Comparison of ENCODE assay signal across 10 cellular contexts in genomic region chr11:120403966-120404365, GRCh38.
"Had no signal": no experiment of that assay in that cellular context is flagged by ENCODE, and none has a peak within 500 bp of the region (broad histone marks: within the 10 kb centered on the region; RNA-seq: fewer than 3 reads in every experiment).

No MANE protein-coding gene starts in this region.

- H3K9me3 ChIP-seq: breast epithelium, pancreas, thyroid gland had no signal

- H3K27me3 ChIP-seq: breast epithelium, pancreas, thyroid gland had no signal

- H3K4me3 Mint-ChIP-seq: activated CD4-positive, alpha-beta memory T cell treated with anti-CD3 and anti-CD28 coated beads for 36 hours; activated naive CD8-positive, alpha-beta T cell treated with anti-CD3 and anti-CD28 coated beads for 36 hours; activated T-cell treated with anti-CD3 and anti-CD28 coated beads, Interleukin-2, amount 50 U/mL, for 4 hours had no signal

- H3K36me3 ChIP-seq: breast epithelium, pancreas, thyroid gland had no signal

- H3K4me3 ChIP-seq: breast epithelium, pancreas, skin epidermis, thyroid gland had no signal

- H3K27ac Mint-ChIP-seq: activated CD4-positive, alpha-beta memory T cell treated with anti-CD3 and anti-CD28 coated beads for 36 hours; activated naive CD8-positive, alpha-beta T cell treated with anti-CD3 and anti-CD28 coated beads for 36 hours had no signal

- H3K9me3 Mint-ChIP-seq: activated CD4-positive, alpha-beta memory T cell treated with anti-CD3 and anti-CD28 coated beads for 36 hours; activated naive CD8-positive, alpha-beta T cell treated with anti-CD3 and anti-CD28 coated beads for 36 hours; activated T-cell treated with anti-CD3 and anti-CD28 coated beads, Interleukin-2, amount 50 U/mL, for 4 hours had no signal

- DNase-seq: activated CD4-positive, alpha-beta memory T cell treated with anti-CD3 and anti-CD28 coated beads for 36 hours; activated effector memory CD4-positive, alpha-beta T cell treated with anti-CD3 and anti-CD28 coated beads, Interleukin-2, amount 50 U/mL, for 16 hours; activated naive CD8-positive, alpha-beta T cell treated with anti-CD3 and anti-CD28 coated beads for 36 hours; activated T-cell treated with anti-CD3 and anti-CD28 coated beads, Interleukin-2, amount 50 U/mL, for 4 hours; anterior cingulate cortex; hypothalamus; pancreas; thyroid gland had no signal

- H3K36me3 Mint-ChIP-seq: activated CD4-positive, alpha-beta memory T cell treated with anti-CD3 and anti-CD28 coated beads for 36 hours; activated naive CD8-positive, alpha-beta T cell treated with anti-CD3 and anti-CD28 coated beads for 36 hours had no signal

- ATAC-seq: activated T-cell treated with anti-CD3 and anti-CD28 coated beads, Interleukin-2, amount 50 U/mL, for 4 hours; pancreas had no signal

- H3K27ac ChIP-seq: breast epithelium, pancreas, skin epidermis, thyroid gland had no signal
